Comparison of ENCODE assay signal across 20 cellular contexts in genomic region chr2:157155992-157156391, GRCh38.
"Had no signal": no experiment of that assay in that cellular context is flagged by ENCODE, and none has a peak within 500 bp of the region (broad histone marks: within the 10 kb centered on the region; RNA-seq: fewer than 3 reads in every experiment).

No MANE protein-coding gene starts in this region.

- H3K9me3 ChIP-seq: SJSA1 had no signal

- H3K27me3 ChIP-seq: SJSA1 had no signal

- H3K4me3 ChIP-seq: SJSA1, SK-N-MC had no signal

- H3K27ac ChIP-seq: SJSA1, SK-N-MC had no signal

- H3K36me3 ChIP-seq: SJSA1 had no signal

- DNase-seq: Karpas-422, KG1, MM.1S, NCI-H1092 treated with DMSO at 0.1 percent for 48 hours, NCI-H1436, NCI-H187, NCI-H2029, NCI-H2081 treated with DMSO at 0.1 percent for 48 hours, NCI-H2171, NCI-H226, NCI-H446, NCI-H510A, NCI-H524 treated with DMSO at 0.1 percent for 48 hours, NCI-H69, NCI-H774, Right ventricle myocardium superior, RPMI8226, SIG-M5 had no signal
